20 cellular contexts compared by ENCODE assay signal in genomic region chr20:1907586-1907985, GRCh38. TPM values are rescaled to one million over a fixed set of nuclear protein-coding genes. Genes with fewer than 3 reads are reported as not detected.
DNase-seq lines count a peak whose midpoint lies in the region; ATAC-seq and TF ChIP-seq lines count a peak whose summit lies in the region.
"Had no signal": no experiment of that assay in that cellular context is flagged by ENCODE, and none has a peak within 500 bp of the region (broad histone marks: within the 10 kb centered on the region; RNA-seq: fewer than 3 reads in every experiment).

No MANE protein-coding gene starts in this region.

- intact Hi-C loops in heart right ventricle (cut with DNase I), result no loop called here

- H3K27me3 ChIP-seq in heart right ventricle, result no peaks in the 10 kb centered on the region
- H3K27me3 ChIP-seq: Peyer's patch had no signal

- in situ Hi-C loops in astrocyte of the spinal cord (cut with HindIII; ENCODE audit: low sequenced_read_pairs), result no loop called here

- no peaks in the 10 kb centered on the region; the same call in 1 of the 2 replicates for H3K27me3 Mint-ChIP-seq in HFFc6 (ENCODE audit: insufficient read depth)
- H3K27me3 Mint-ChIP-seq in stimulated activated naive CD8-positive, alpha-beta T cell treated with anti-CD3 and anti-CD28 coated beads, Interleukin-15, amount 100 ng/mL, for 72 hours, result peaks cover 8% of the 10 kb centered on the region

- no peaks in the 10 kb centered on the region; the same call in 1 of the 2 replicates for H3K36me3 Mint-ChIP-seq in HFFc6 (ENCODE audit: low read depth)
- H3K36me3 Mint-ChIP-seq in stimulated activated effector memory CD8-positive, alpha-beta T cell treated with anti-CD3 and anti-CD28 coated beads, Interleukin-12 subunit alpha, Interleukin-12 subunit beta, amount 100 ng/mL, for 72 hours, result no peaks in the 10 kb centered on the region
- H3K36me3 Mint-ChIP-seq: CD4-positive, CD25-positive, alpha-beta regulatory T cell; natural killer cell had no signal

- peak overlapping the region in 1 of 10 donors; percentile 30 for H3K27ac ChIP-seq in heart right ventricle

- TF ChIP-seq CTCF in HFFc6 (IDR thresholded peaks at IDR 0.05), result no peak
- no peak for TF ChIP-seq CTCF in astrocyte of the spinal cord (IDR thresholded peaks at IDR 0.05; ENCODE audit: low read depth, low read length)
- no peak for TF ChIP-seq CTCF in heart right ventricle (IDR thresholded peaks at IDR 0.05)

- DNase-seq in HFFc6, result peak; percentile 25
- peak; percentile 16 for DNase-seq in astrocyte of the spinal cord (ENCODE audit: low read depth, low spot score)
- no peak for DNase-seq in heart right ventricle
- DNase-seq in stimulated activated effector memory CD8-positive, alpha-beta T cell treated with anti-CD3 and anti-CD28 coated beads, Interleukin-12 subunit alpha, Interleukin-12 subunit beta, amount 100 ng/mL, for 72 hours (ENCODE audit: low spot score in 2 of 2), result no peak
- DNase-seq in stimulated activated CD4-positive, alpha-beta T cell treated with anti-CD3 and anti-CD28 coated beads, Interleukin-2, amount 100 ng/mL, for 24 hours, result no peak
- DNase-seq in globus pallidus (ENCODE audit: low spot score), result no peak
- DNase-seq in stimulated activated naive CD8-positive, alpha-beta T cell treated with anti-CD3 and anti-CD28 coated beads, Interleukin-15, amount 100 ng/mL, for 72 hours, result no peak
- DNase-seq: activated CD4-positive, alpha-beta T cell treated with anti-CD3 and anti-CD28 coated beads for 48 hours; aorta; CD4-positive, CD25-positive, alpha-beta regulatory T cell; effector memory CD8-positive, alpha-beta T cell; glutamatergic neuron; KG1; natural killer cell; NCI-H526; Peyer's patch; stimulated activated CD4-positive, alpha-beta T cell treated with anti-CD3 and anti-CD28 coated beads, Interleukin-4, amount 100 ng/mL, for 4 hours; stimulated activated naive CD4-positive, alpha-beta T cell had no signal

- H3K9me3 ChIP-seq in heart right ventricle, result no peaks in the 10 kb centered on the region
- H3K9me3 ChIP-seq: Peyer's patch had no signal

- ATAC-seq in heart right ventricle (peak in 7 of 8 donors; percentile 46 to 88 (median 72)), HG02623 (IDR thresholded peaks at IDR 0.05; ENCODE audit: unreplicated experiment) (no peak)
- ATAC-seq in stimulated activated effector memory CD8-positive, alpha-beta T cell treated with anti-CD3 and anti-CD28 coated beads, Interleukin-12 subunit alpha, Interleukin-12 subunit beta, amount 100 ng/mL, for 72 hours, result no peak
- no peak for ATAC-seq in stimulated activated naive CD8-positive, alpha-beta T cell treated with anti-CD3 and anti-CD28 coated beads, Interleukin-15, amount 100 ng/mL, for 72 hours
- ATAC-seq: effector memory CD8-positive, alpha-beta T cell had no signal

- H3K4me3 ChIP-seq in astrocyte of the spinal cord (ENCODE audit: low read depth, low read length), result no peak overlapping the region
- no peak overlapping the region for H3K4me3 ChIP-seq in heart right ventricle
- H3K4me3 ChIP-seq: Peyer's patch had no signal

- peaks cover 0 to 66% (median 0%) of the 10 kb centered on the region in 9 donors for H3K36me3 ChIP-seq in heart right ventricle
- H3K36me3 ChIP-seq: Peyer's patch had no signal

- no peaks in the 10 kb centered on the region for H3K9me3 Mint-ChIP-seq in HFFc6
- no peaks in the 10 kb centered on the region for H3K9me3 Mint-ChIP-seq in stimulated activated effector memory CD8-positive, alpha-beta T cell treated with anti-CD3 and anti-CD28 coated beads, Interleukin-12 subunit alpha, Interleukin-12 subunit beta, amount 100 ng/mL, for 72 hours
- no peaks in the 10 kb centered on the region for H3K9me3 Mint-ChIP-seq in stimulated activated naive CD8-positive, alpha-beta T cell treated with anti-CD3 and anti-CD28 coated beads, Interleukin-15, amount 100 ng/mL, for 72 hours
- H3K9me3 Mint-ChIP-seq: effector memory CD8-positive, alpha-beta T cell; natural killer cell had no signal

- H3K4me1 Mint-ChIP-seq in HFFc6 (ENCODE audit: low read depth), result peaks cover 26% of the 10 kb centered on the region
- peaks cover 9% of the 10 kb centered on the region for H3K4me1 Mint-ChIP-seq in stimulated activated effector memory CD8-positive, alpha-beta T cell treated with anti-CD3 and anti-CD28 coated beads, Interleukin-12 subunit alpha, Interleukin-12 subunit beta, amount 100 ng/mL, for 72 hours
- peaks cover 9% of the 10 kb centered on the region for H3K4me1 Mint-ChIP-seq in stimulated activated naive CD8-positive, alpha-beta T cell treated with anti-CD3 and anti-CD28 coated beads, Interleukin-15, amount 100 ng/mL, for 72 hours
- H3K4me1 Mint-ChIP-seq: CD4-positive, CD25-positive, alpha-beta regulatory T cell; natural killer cell had no signal

- H3K4me3 Mint-ChIP-seq in HFFc6, result no peak overlapping the region
- H3K4me3 Mint-ChIP-seq in stimulated activated effector memory CD8-positive, alpha-beta T cell treated with anti-CD3 and anti-CD28 coated beads, Interleukin-12 subunit alpha, Interleukin-12 subunit beta, amount 100 ng/mL, for 72 hours, result no peak overlapping the region
- H3K4me3 Mint-ChIP-seq in stimulated activated naive CD8-positive, alpha-beta T cell treated with anti-CD3 and anti-CD28 coated beads, Interleukin-15, amount 100 ng/mL, for 72 hours, result no peak overlapping the region
- H3K4me3 Mint-ChIP-seq: CD4-positive, CD25-positive, alpha-beta regulatory T cell; effector memory CD8-positive, alpha-beta T cell; natural killer cell had no signal

- H3K27ac Mint-ChIP-seq in HFFc6, result peak overlapping the region; percentile 65
- peak overlapping the region; percentile 15 for H3K27ac Mint-ChIP-seq in stimulated activated effector memory CD8-positive, alpha-beta T cell treated with anti-CD3 and anti-CD28 coated beads, Interleukin-12 subunit alpha, Interleukin-12 subunit beta, amount 100 ng/mL, for 72 hours
- H3K27ac Mint-ChIP-seq in stimulated activated naive CD8-positive, alpha-beta T cell treated with anti-CD3 and anti-CD28 coated beads, Interleukin-15, amount 100 ng/mL, for 72 hours, result no peak overlapping the region
- H3K27ac Mint-ChIP-seq: CD4-positive, CD25-positive, alpha-beta regulatory T cell; effector memory CD8-positive, alpha-beta T cell; natural killer cell had no signal

- peaks cover 0 to 40% (median 15%) of the 10 kb centered on the region in 9 donors for H3K4me1 ChIP-seq in heart right ventricle
- H3K4me1 ChIP-seq: Peyer's patch had no signal

- 70 to 71% methylated on average over 6 of the region's 6 CpGs for WGBS in heart right ventricle, 2 donors

RNA-seq across cellular contexts. Expression of gene SIRPA, which starts 12.4 kb away (rescaled TPM):
- total RNA-seq in HFFc6 (2021; fragmentation: NEBNext Ultra II Directional; extraction: Animal tissue kit (Norgen Biotek cat#: 25700)), result 10 to 100 TPM; 44.0 to 66.2 (median 47.5) TPM
- total RNA-seq in heart right ventricle, result 10 to 100 TPM; 16.7 to 45.8 (median 24.8) TPM
- polyA plus RNA-seq in heart right ventricle, result 10 to 100 TPM in 1 of 2 donors, 1 to 10 TPM in 1; 9.7 to 31.5 TPM
- total RNA-seq: CD4-positive, CD25-positive, alpha-beta regulatory T cell; T-helper 2 cell treated with Interferon-gamma antibody and Interleukin-4, amounts not matched to agents 100 ng/mL and 5 ng/mL, for 36 hours had no signal
- polyA plus RNA-seq: CD4-positive, CD25-positive, alpha-beta regulatory T cell had no signal

Comparison
In these comparisons a context has a peak if more than half of its experiments do, and no peak if none do; other contexts are left out.
1. DNase-seq: peak in HFFc6 (single experiment) and astrocyte of the spinal cord (single experiment); none in heart right ventricle (0 of 2), stimulated activated effector memory CD8-positive, alpha-beta T cell treated with anti-CD3 and anti-CD28 coated beads, Interleukin-12 subunit alpha, Interleukin-12 subunit beta, amount 100 ng/mL, for 72 hours (0 of 2), stimulated activated CD4-positive, alpha-beta T cell treated with anti-CD3 and anti-CD28 coated beads, Interleukin-2, amount 100 ng/mL, for 24 hours (0 of 2), globus pallidus (single experiment) and stimulated activated naive CD8-positive, alpha-beta T cell treated with anti-CD3 and anti-CD28 coated beads, Interleukin-15, amount 100 ng/mL, for 72 hours (0 of 2).
2. H3K27ac Mint-ChIP-seq: peak in HFFc6 (single experiment) and stimulated activated effector memory CD8-positive, alpha-beta T cell treated with anti-CD3 and anti-CD28 coated beads, Interleukin-12 subunit alpha, Interleukin-12 subunit beta, amount 100 ng/mL, for 72 hours (single experiment); none in stimulated activated naive CD8-positive, alpha-beta T cell treated with anti-CD3 and anti-CD28 coated beads, Interleukin-15, amount 100 ng/mL, for 72 hours (0 of 2).
3. ATAC-seq: peak in heart right ventricle (7 of 8); none in stimulated activated effector memory CD8-positive, alpha-beta T cell treated with anti-CD3 and anti-CD28 coated beads, Interleukin-12 subunit alpha, Interleukin-12 subunit beta, amount 100 ng/mL, for 72 hours (single experiment), stimulated activated naive CD8-positive, alpha-beta T cell treated with anti-CD3 and anti-CD28 coated beads, Interleukin-15, amount 100 ng/mL, for 72 hours (single experiment) and HG02623 (single experiment).